ENCODE assay signal across 1 cellular context in genomic region chr12:122974892-122975789, GRCh38.
A peak's percentile ranks its signal among the peaks of the same experiment; 100 is the strongest.
TF ChIP-seq lines count a peak whose summit lies in the region.

Gene OGFOD2 (plus strand): TSS chr12:122975244. CDS start chr12:122975252, 8 bp downstream.

TF ChIP-seq in H1, 55 proteins besides CTCF, POLR2A, EP300 and RAD21 (continued from another document):
- TF ChIP-seq CHD7 (IDR thresholded peaks at IDR 0.05; ENCODE audit: insufficient replicate concordance, low read length): no peak
- TF ChIP-seq CHD2 (IDR thresholded peaks at IDR 0.05; ENCODE audit: low read length): no peak
- no peak for TF ChIP-seq JUND (IDR thresholded peaks at IDR 0.05; ENCODE audit: low read length)
- no peak for TF ChIP-seq MAFK (IDR thresholded peaks at IDR 0.05; ENCODE audit: low read depth, low read length)
- no peak for TF ChIP-seq JUN (IDR thresholded peaks at IDR 0.05; ENCODE audit: low read depth, low read length)
- no peak for TF ChIP-seq SP2 (IDR thresholded peaks at IDR 0.05; ENCODE audit: low read length)
- peak; percentile 61; the same call in 1 of the 2 replicates for TF ChIP-seq E2F6 (IDR thresholded peaks at IDR 0.05)
- no peak for TF ChIP-seq SUZ12 (IDR thresholded peaks at IDR 0.05; ENCODE audit: low read length)
- no peak for TF ChIP-seq CBX5 (IDR thresholded peaks at IDR 0.05; ENCODE audit: low read depth, low read length)
- TF ChIP-seq SP1 (IDR thresholded peaks at IDR 0.05; ENCODE audit: low read depth, low read length): peak; percentile 84
- no peak for TF ChIP-seq ATF3 (IDR thresholded peaks at IDR 0.05; ENCODE audit: insufficient read depth, low read depth, low read length)
- TF ChIP-seq SIN3A (conservative IDR thresholded peaks at IDR 0.05 in 1 of 2, IDR thresholded peaks at IDR 0.05 in 1 of 2; ENCODE audit: low read depth in 1 of 2, low read length in 2 of 2): peak; percentile 61 to 75; a peak in 3 of 4 replicates
- TF ChIP-seq GABPA (IDR thresholded peaks at IDR 0.05; ENCODE audit: borderline replicate concordance, insufficient read depth, low read length): no peak; the same call in 1 of the 2 replicates
- TF ChIP-seq YY1 (IDR thresholded peaks at IDR 0.05; ENCODE audit: low read depth, low read length): peak; percentile 86
- TF ChIP-seq SP4 (IDR thresholded peaks at IDR 0.05; ENCODE audit: low read length): no peak; the same call in 1 of the 2 replicates
- no peak for TF ChIP-seq SIX5 (IDR thresholded peaks at IDR 0.05; ENCODE audit: low read depth, low read length)
- TF ChIP-seq ATF2 (IDR thresholded peaks at IDR 0.05; ENCODE audit: low read length): peak; percentile 7; the same call in 1 of the 2 replicates
- no peak for TF ChIP-seq USF2 (IDR thresholded peaks at IDR 0.05; ENCODE audit: low read length)
- TF ChIP-seq HDAC6 (IDR thresholded peaks at IDR 0.05; ENCODE audit: low read depth, low read length): no peak
- TF ChIP-seq KDM4A (IDR thresholded peaks at IDR 0.05; ENCODE audit: low read depth, low read length, severe bottlenecking): peak; percentile 91
- TF ChIP-seq RBBP5 (IDR thresholded peaks at IDR 0.05; ENCODE audit: borderline replicate concordance, low read depth, low read length): peak; percentile 58; the same call in 1 of the 2 replicates
- 0 out of 4 replicates have a peak, but pooled peaks of 1 of the 2 experiments have one; percentile 67 for TF ChIP-seq HDAC2 (IDR thresholded peaks at IDR 0.05; ENCODE audit: borderline replicate concordance in 1 of 2, low read depth in 2 of 2, low read length in 2 of 2)
- TF ChIP-seq ASH2L (IDR thresholded peaks at IDR 0.05; ENCODE audit: low read length): peak; percentile 57
- no peak for TF ChIP-seq KDM1A (IDR thresholded peaks at IDR 0.05; ENCODE audit: borderline replicate concordance, low read length)
- TF ChIP-seq SAP30 (IDR thresholded peaks at IDR 0.05; ENCODE audit: insufficient read depth, insufficient replicate concordance, low read length): no peak
- peak; percentile 84 for TF ChIP-seq MAX (IDR thresholded peaks at IDR 0.05)
- TF ChIP-seq CREB1 (IDR thresholded peaks at IDR 0.05): peak; percentile 31; the same call in 1 of the 2 replicates
TF ChIP-seq in H1: peak in this region for 15.
